ENCODE assay signal across 1 cellular context in the genomic region with DNA sequence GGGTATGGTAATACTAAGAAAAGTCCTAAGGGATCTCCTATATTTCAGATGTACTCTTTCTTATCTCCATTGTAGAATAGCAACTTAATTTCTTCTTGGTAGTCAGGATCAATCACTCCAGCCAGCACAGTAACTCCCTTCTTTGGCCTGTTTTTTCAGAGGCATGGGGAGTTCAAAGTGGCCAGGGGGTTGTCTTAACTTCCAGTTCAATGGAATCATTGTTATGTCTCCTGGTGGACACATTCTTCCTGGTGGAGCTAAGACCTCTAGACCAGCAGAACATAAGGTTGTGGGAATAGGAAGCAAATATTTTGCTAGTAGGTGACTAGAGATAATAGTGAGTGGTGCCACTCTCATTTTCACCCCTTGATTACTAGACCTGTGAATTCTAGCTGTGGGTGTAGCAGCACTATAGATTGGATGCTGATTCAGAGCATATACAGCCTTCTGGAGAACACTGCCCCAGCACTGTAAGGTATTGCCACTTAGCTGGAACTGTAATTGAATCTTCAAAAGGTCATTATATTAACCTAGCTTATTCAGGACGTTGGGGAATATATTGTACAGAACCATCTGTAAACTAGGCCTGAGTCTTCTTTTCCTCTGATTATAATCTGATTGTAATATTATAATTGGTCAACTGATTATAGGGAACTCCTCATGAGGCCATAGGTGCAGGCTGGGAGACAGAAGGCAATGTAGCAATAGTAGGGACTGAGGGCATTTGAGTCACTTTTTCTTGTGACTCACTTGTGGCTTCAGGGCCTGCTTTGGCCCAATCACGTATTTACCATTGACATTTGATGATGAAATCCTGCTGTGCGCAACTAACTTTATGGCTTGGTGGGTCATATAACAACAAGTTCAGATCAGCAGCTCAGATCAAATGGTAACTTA.
TF ChIP-seq lines count a peak whose summit lies in the region.

No MANE protein-coding gene starts in this region.

TF ChIP-seq in HEK293, 187 proteins besides CTCF, POLR2A, EP300 and RAD21 (continued from another document and continues in another):
- TF ChIP-seq HOXA7 (CRISPR knock-in tag; IDR thresholded peaks at IDR 0.05; ENCODE audit: borderline replicate concordance) (no peak), ZBTB6 (tag by site-specific recombination; IDR thresholded peaks at IDR 0.05) (no peak), ZNF23 (tag by site-specific recombination; IDR thresholded peaks at IDR 0.05; ENCODE audit: borderline replicate concordance) (no peak), SCRT2 (tag by site-specific recombination; IDR thresholded peaks at IDR 0.05) (peak; percentile 96), ZNF211 (tag by site-specific recombination; IDR thresholded peaks at IDR 0.05; ENCODE audit: low read depth) (no peak), ZFHX2 (tag by site-specific recombination; conservative IDR thresholded peaks at IDR 0.05) (no peak), BCL11A (tag by site-specific recombination; IDR thresholded peaks at IDR 0.05; ENCODE audit: low read depth) (peak; percentile 93), ZNF24 (tag by site-specific recombination; IDR thresholded peaks at IDR 0.05) (peak; percentile 98), ZNF610 (tag by site-specific recombination; IDR thresholded peaks at IDR 0.05; ENCODE audit: borderline replicate concordance) (no peak; the same call in 1 of the 2 replicates), ZNF548 (tag by site-specific recombination; IDR thresholded peaks at IDR 0.05) (no peak), ZBTB48 (tag by site-specific recombination; IDR thresholded peaks at IDR 0.05) (no peak), ZNF629 (tag by site-specific recombination; IDR thresholded peaks at IDR 0.05) (peak; percentile 97), ZNF292 (tag by site-specific recombination; IDR thresholded peaks at IDR 0.05; ENCODE audit: borderline replicate concordance, low read depth) (no peak), ZNF792 (tag by site-specific recombination; IDR thresholded peaks at IDR 0.05) (0 out of 2 replicates have a peak, but pooled peaks have one; percentile 45), ZNF558 (tag by site-specific recombination; IDR thresholded peaks at IDR 0.05) (peak; percentile 89), ZNF394 (tag by site-specific recombination; IDR thresholded peaks at IDR 0.05; ENCODE audit: borderline replicate concordance) (peak; percentile 72), ZFP37 (tag by site-specific recombination; IDR thresholded peaks at IDR 0.05) (peak; percentile 86), ZBTB7A (tag by site-specific recombination; IDR thresholded peaks at IDR 0.05; ENCODE audit: low read depth) (no peak), ZEB2 (tag by site-specific recombination; IDR thresholded peaks at IDR 0.05) (peak; percentile 99), ZNF449 (tag by site-specific recombination; IDR thresholded peaks at IDR 0.05) (peak; percentile 27; the same call in 1 of the 2 replicates), ZFP3 (tag by site-specific recombination; IDR thresholded peaks at IDR 0.05; ENCODE audit: low read depth) (no peak), PRDM1 (tag by site-specific recombination; IDR thresholded peaks at IDR 0.05) (peak; percentile 58), ZNF514 (tag by site-specific recombination; IDR thresholded peaks at IDR 0.05) (no peak; the same call in 1 of the 2 replicates), ZNF2 (tag by site-specific recombination; IDR thresholded peaks at IDR 0.05) (peak; percentile 70; the same call in 1 of the 2 replicates), ZNF433 (tag by site-specific recombination; IDR thresholded peaks at IDR 0.05; ENCODE audit: low read depth) (no peak), ZNF473 (tag by site-specific recombination; IDR thresholded peaks at IDR 0.05) (no peak), ZNF174 (tag by site-specific recombination; IDR thresholded peaks at IDR 0.05) (no peak), ZNF404 (tag by site-specific recombination; IDR thresholded peaks at IDR 0.05) (no peak), ZNF155 (tag by site-specific recombination; IDR thresholded peaks at IDR 0.05) (no peak), ZNF48 (tag by site-specific recombination; IDR thresholded peaks at IDR 0.05) (no peak), ZNF146 (tag by site-specific recombination; IDR thresholded peaks at IDR 0.05) (peak; percentile 55), ZNF510 (tag by site-specific recombination; IDR thresholded peaks at IDR 0.05; ENCODE audit: insufficient replicate concordance) (no peak), GLIS2 (tag by site-specific recombination; IDR thresholded peaks at IDR 0.05) (no peak), ZNF530 (tag by site-specific recombination; IDR thresholded peaks at IDR 0.05; ENCODE audit: low read depth) (no peak), ZNF223 (tag by site-specific recombination; IDR thresholded peaks at IDR 0.05) (no peak), SETDB1 (IDR thresholded peaks at IDR 0.05; ENCODE audit: insufficient read length, low read length) (no peak), ZNF623 (tag by site-specific recombination; IDR thresholded peaks at IDR 0.05) (peak; percentile 43; the same call in 1 of the 2 replicates), KLF7 (tag by site-specific recombination; IDR thresholded peaks at IDR 0.05; ENCODE audit: borderline replicate concordance) (no peak), ZNF585B (tag by site-specific recombination; IDR thresholded peaks at IDR 0.05) (no peak), PRDM4 (tag by site-specific recombination; IDR thresholded peaks at IDR 0.05) (peak; percentile 75), ZNF341 (tag by site-specific recombination; IDR thresholded peaks at IDR 0.05; ENCODE audit: low read depth) (no peak), AEBP2 (tag by site-specific recombination; IDR thresholded peaks at IDR 0.05; ENCODE audit: borderline replicate concordance) (no peak), ZNF423 (tag by site-specific recombination; IDR thresholded peaks at IDR 0.05) (no peak), KLF17 (tag by site-specific recombination; IDR thresholded peaks at IDR 0.05) (peak; percentile 97)
- TF ChIP-seq, protein P1, sequence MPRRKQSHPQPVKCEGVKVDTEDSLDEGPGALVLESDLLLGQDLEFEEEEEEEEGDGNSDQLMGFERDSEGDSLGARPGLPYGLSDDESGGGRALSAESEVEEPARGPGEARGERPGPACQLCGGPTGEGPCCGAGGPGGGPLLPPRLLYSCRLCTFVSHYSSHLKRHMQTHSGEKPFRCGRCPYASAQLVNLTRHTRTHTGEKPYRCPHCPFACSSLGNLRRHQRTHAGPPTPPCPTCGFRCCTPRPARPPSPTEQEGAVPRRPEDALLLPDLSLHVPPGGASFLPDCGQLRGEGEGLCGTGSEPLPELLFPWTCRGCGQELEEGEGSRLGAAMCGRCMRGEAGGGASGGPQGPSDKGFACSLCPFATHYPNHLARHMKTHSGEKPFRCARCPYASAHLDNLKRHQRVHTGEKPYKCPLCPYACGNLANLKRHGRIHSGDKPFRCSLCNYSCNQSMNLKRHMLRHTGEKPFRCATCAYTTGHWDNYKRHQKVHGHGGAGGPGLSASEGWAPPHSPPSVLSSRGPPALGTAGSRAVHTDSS (tag by site-specific recombination; IDR thresholded peaks at IDR 0.05) = no peak
- TF ChIP-seq, protein P2, sequence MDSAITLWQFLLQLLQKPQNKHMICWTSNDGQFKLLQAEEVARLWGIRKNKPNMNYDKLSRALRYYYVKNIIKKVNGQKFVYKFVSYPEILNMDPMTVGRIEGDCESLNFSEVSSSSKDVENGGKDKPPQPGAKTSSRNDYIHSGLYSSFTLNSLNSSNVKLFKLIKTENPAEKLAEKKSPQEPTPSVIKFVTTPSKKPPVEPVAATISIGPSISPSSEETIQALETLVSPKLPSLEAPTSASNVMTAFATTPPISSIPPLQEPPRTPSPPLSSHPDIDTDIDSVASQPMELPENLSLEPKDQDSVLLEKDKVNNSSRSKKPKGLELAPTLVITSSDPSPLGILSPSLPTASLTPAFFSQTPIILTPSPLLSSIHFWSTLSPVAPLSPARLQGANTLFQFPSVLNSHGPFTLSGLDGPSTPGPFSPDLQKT (IDR thresholded peaks at IDR 0.05; ENCODE audit: borderline replicate concordance, low read depth, low read length) = no peak
- TF ChIP-seq, protein P3, sequence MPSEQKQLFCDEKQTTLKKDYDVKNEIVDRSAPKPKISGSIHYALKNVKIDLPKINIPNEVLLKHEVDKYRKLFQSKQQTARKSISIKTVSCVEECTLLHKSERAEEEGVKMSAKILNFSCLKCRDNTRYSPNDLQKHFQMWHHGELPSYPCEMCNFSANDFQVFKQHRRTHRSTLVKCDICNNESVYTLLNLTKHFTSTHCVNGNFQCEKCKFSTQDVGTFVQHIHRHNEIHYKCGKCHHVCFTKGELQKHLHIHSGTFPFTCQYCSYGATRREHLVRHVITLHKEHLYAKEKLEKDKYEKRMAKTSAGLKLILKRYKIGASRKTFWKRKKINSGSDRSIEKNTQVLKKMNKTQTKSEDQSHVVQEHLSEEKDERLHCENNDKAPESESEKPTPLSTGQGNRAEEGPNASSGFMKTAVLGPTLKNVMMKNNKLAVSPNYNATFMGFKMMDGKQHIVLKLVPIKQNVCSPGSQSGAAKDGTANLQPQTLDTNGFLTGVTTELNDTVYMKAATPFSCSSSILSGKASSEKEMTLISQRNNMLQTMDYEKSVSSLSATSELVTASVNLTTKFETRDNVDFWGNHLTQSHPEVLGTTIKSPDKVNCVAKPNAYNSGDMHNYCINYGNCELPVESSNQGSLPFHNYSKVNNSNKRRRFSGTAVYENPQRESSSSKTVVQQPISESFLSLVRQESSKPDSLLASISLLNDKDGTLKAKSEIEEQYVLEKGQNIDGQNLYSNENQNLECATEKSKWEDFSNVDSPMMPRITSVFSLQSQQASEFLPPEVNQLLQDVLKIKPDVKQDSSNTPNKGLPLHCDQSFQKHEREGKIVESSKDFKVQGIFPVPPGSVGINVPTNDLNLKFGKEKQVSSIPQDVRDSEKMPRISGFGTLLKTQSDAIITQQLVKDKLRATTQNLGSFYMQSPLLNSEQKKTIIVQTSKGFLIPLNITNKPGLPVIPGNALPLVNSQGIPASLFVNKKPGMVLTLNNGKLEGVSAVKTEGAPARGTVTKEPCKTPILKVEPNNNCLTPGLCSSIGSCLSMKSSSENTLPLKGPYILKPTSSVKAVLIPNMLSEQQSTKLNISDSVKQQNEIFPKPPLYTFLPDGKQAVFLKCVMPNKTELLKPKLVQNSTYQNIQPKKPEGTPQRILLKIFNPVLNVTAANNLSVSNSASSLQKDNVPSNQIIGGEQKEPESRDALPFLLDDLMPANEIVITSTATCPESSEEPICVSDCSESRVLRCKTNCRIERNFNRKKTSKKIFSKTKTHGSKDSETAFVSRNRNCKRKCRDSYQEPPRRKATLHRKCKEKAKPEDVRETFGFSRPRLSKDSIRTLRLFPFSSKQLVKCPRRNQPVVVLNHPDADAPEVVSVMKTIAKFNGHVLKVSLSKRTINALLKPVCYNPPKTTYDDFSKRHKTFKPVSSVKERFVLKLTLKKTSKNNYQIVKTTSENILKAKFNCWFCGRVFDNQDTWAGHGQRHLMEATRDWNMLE (tag by site-specific recombination; conservative IDR thresholded peaks at IDR 0.05; ENCODE audit: low read depth) = peak; percentile 66
